In the genomic region with DNA sequence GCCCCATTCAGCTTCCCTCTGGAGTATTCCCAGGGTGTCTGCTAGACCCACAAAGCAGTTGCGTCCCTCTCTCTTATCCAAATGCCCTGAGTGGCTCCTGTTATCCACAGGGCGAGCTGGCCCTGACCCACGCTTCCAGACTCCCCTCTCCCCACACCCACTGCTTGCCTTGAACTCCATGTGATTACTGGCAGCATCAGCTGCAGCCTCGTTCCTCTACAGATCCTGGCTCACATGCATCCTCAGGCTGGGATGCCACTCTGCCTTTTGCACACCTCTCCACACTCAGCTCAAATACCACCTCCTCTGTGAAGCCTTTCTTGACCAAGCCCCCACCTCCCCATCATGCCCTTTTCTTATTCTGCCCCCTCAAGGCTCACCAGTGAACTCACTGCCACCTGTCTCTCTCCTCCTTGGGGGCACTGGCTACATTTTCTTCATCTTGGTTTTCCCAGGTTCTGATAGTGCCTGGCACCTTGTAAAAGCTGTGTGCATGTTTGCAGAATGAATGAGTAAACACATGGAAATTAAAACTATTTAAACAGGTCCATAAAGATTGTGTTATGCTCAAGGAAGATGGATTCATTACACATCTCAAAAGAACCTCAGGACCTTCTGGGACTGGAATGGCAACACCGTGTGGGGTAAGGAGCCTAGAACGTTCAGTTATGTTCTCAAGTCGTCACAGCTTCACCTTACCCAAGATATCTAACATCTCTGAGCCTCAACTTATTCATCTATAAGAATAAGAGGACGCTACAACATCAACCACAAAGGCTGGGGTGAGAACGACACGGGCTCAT, we compare ENCODE assay signal across 9 cellular contexts.
DNase-seq lines count a peak whose midpoint lies in the region; ATAC-seq and TF ChIP-seq lines count a peak whose summit lies in the region.
"Had no signal": no experiment of that assay in that cellular context is flagged by ENCODE, and none has a peak within 500 bp of the region (broad histone marks: within the 10 kb centered on the region; RNA-seq: fewer than 3 reads in every experiment).

No MANE protein-coding gene starts in this region.

- peak; percentile 9 to 10 for ATAC-seq in activated CD4-positive, CD25-positive, alpha-beta regulatory T cell treated with anti-CD3 and anti-CD28 coated beads, Interleukin-2, amount 50 U/mL, for 24 hours
- ATAC-seq in central memory CD8-positive, alpha-beta T cell (replicated peaks; ENCODE audit: extremely low read depth, poor library complexity, severe bottlenecking), result peak; percentile 46

- WGBS in suprapubic skin, result 87% methylated on average over 10 of the region's 10 CpGs

- TF ChIP-seq CTCF in Loucy (conservative IDR thresholded peaks at IDR 0.05; ENCODE audit: low read length) (no peak), ascending aorta (IDR thresholded peaks at IDR 0.05) (no peak), suprapubic skin (IDR thresholded peaks at IDR 0.05) (no peak)

- H3K9me2 ChIP-seq in Loucy (replicated peaks; ENCODE audit: low read depth, low read length), result no peaks in the 10 kb centered on the region

- H3K9ac ChIP-seq in Loucy (ENCODE audit: low read depth, low read length, poor library complexity, severe bottlenecking) (peak overlapping the region; percentile 40), rectal smooth muscle tissue (ENCODE audit: low read length) (no peak overlapping the region)

- TF ChIP-seq EP300 in suprapubic skin (IDR thresholded peaks at IDR 0.05), result no peak

- no peak for TF ChIP-seq POLR2A in suprapubic skin (IDR thresholded peaks at IDR 0.05)

- peaks cover 12% of the 10 kb centered on the region for H3K36me3 Mint-ChIP-seq in central memory CD8-positive, alpha-beta T cell (ENCODE audit: insufficient read depth)

- H3K4me3 ChIP-seq in Loucy (ENCODE audit: low read length, poor library complexity, severe bottlenecking), result no peak overlapping the region
- H3K4me3 ChIP-seq in rectal smooth muscle tissue (ENCODE audit: low read length), result peak overlapping the region; percentile 59
- peak overlapping the region in 1 of 2 donors; percentile 8 for H3K4me3 ChIP-seq in ascending aorta
- H3K4me3 ChIP-seq in suprapubic skin, result no peak overlapping the region

- H3K36me3 ChIP-seq in Loucy (ENCODE audit: insufficient read depth, low read length), result no peaks in the 10 kb centered on the region
- no peaks in the 10 kb centered on the region for H3K36me3 ChIP-seq in rectal smooth muscle tissue (ENCODE audit: control insufficient read depth, insufficient read depth, low read length)
- H3K36me3 ChIP-seq in ascending aorta, result no peaks in the 10 kb centered on the region
- no peaks in the 10 kb centered on the region for H3K36me3 ChIP-seq in suprapubic skin

- DNase-seq in activated CD4-positive, CD25-positive, alpha-beta regulatory T cell (lab: John Stamatoyannopoulos, UW), result no peak
- no peak for DNase-seq in central memory CD8-positive, alpha-beta T cell (ENCODE audit: low spot score in 2 of 2)
- DNase-seq in ascending aorta (ENCODE audit: low spot score in 2 of 2) (no peak), NCI-H510A (lab: John Stamatoyannopoulos, UW) (no peak), suprapubic skin (ENCODE audit: low spot score in 2 of 2) (no peak)

- no peaks in the 10 kb centered on the region for H3K9me3 Mint-ChIP-seq in central memory CD8-positive, alpha-beta T cell

- no peaks in the 10 kb centered on the region for H4K20me1 ChIP-seq in Loucy (ENCODE audit: insufficient read depth, low read length, poor library complexity, severe bottlenecking)

- H3K79me2 ChIP-seq in Loucy (ENCODE audit: insufficient read depth, low read length), result peaks cover 54% of the 10 kb centered on the region

- intact Hi-C loops in ascending aorta (cut with DNase I), result no loop called here

- H3K4me1 ChIP-seq in Loucy (ENCODE audit: insufficient read depth, low read length, poor library complexity, severe bottlenecking), result peaks cover 48% of the 10 kb centered on the region
- no peaks in the 10 kb centered on the region for H3K4me1 ChIP-seq in rectal smooth muscle tissue (ENCODE audit: control insufficient read depth, insufficient read depth, low read length)
- H3K4me1 ChIP-seq in ascending aorta, result peaks cover 9 to 41% of the 10 kb centered on the region in 2 donors
- peaks cover 35% of the 10 kb centered on the region for H3K4me1 ChIP-seq in suprapubic skin

- H3K4me1 Mint-ChIP-seq in central memory CD8-positive, alpha-beta T cell, result peaks cover 90% of the 10 kb centered on the region

- no peaks in the 10 kb centered on the region for H3K27me3 Mint-ChIP-seq in central memory CD8-positive, alpha-beta T cell

- peak overlapping the region; percentile 71 for H3K4me3 Mint-ChIP-seq in central memory CD8-positive, alpha-beta T cell

- H3K4me2 ChIP-seq in Loucy (ENCODE audit: low read depth, low read length, poor library complexity, severe bottlenecking), result no peak overlapping the region

- no peak overlapping the region for H2AFZ ChIP-seq in Loucy (ENCODE audit: low read length)

- no peak overlapping the region for H3K27ac ChIP-seq in rectal smooth muscle tissue (ENCODE audit: low read depth, low read length)
- no peak overlapping the region for H3K27ac ChIP-seq in ascending aorta
- no peak overlapping the region for H3K27ac ChIP-seq in suprapubic skin
- H3K27ac ChIP-seq: epithelial cell of prostate had no signal

- H3F3A ChIP-seq in Loucy (ENCODE audit: low read depth), result no peaks in the 10 kb centered on the region

- H3K9me3 ChIP-seq in Loucy (ENCODE audit: insufficient read depth, low read depth, low read length) (no peaks in the 10 kb centered on the region), ascending aorta (no peaks in the 10 kb centered on the region), suprapubic skin (no peaks in the 10 kb centered on the region)

- H3K27ac Mint-ChIP-seq in central memory CD8-positive, alpha-beta T cell (ENCODE audit: low read depth), result peak overlapping the region; percentile 89

- no peaks in the 10 kb centered on the region for H3K27me3 ChIP-seq in Loucy (ENCODE audit: insufficient read depth, low read length, poor library complexity, severe bottlenecking)
- no peaks in the 10 kb centered on the region for H3K27me3 ChIP-seq in rectal smooth muscle tissue (ENCODE audit: control insufficient read depth, insufficient read depth, low read length)
- no peaks in the 10 kb centered on the region for H3K27me3 ChIP-seq in ascending aorta
- H3K27me3 ChIP-seq in suprapubic skin, result no peaks in the 10 kb centered on the region
